35 cellular contexts compared by ENCODE assay signal in the genomic region with DNA sequence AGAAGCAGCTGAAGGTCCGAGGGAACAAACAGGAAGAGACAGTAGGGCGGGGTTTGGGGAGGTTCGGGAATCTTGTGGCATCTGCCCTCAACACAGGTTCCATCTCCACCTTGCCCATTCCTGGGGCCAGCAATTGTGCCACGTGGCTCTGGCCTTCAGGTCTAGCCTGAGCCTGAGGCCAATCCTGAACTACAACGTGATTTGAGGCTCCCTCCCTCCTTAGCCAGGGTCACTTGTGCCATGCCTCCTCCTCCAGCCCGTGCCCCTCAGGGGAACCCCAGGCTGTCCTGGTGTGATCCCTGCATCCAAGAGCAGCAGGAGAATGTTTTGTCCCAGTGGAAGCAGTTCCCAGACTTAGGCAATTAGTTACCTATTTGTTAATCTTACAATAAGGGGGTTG. TPM values are rescaled to one million over a fixed set of nuclear protein-coding genes. Genes with fewer than 3 reads are reported as not detected.
"Had no signal": no experiment of that assay in that cellular context is flagged by ENCODE, and none has a peak within 500 bp of the region (broad histone marks: within the 10 kb centered on the region; RNA-seq: fewer than 3 reads in every experiment).

No MANE protein-coding gene starts in this region.

- H3K27ac Mint-ChIP-seq: activated CD4-positive, alpha-beta memory T cell treated with anti-CD3 and anti-CD28 coated beads, Interleukin-2, amount 10 ng/mL, durations not matched to agents 7 days and 5 days; activated naive CD8-positive, alpha-beta T cell treated with anti-CD3 and anti-CD28 coated beads for 36 hours; activated T-cell treated with anti-CD3 and anti-CD28 coated beads, Interleukin-2, amount 50 U/mL, for 72 hours; activated T-helper 17 cell treated with anti-CD3 and anti-CD28 coated beads, Interleukin-2, amount 50 U/mL, for 72 hours had no signal

- DNase-seq: activated CD4-positive, alpha-beta memory T cell treated with anti-CD3 and anti-CD28 coated beads, Interleukin-2, amount 10 ng/mL, durations not matched to agents 7 days and 5 days; activated CD4-positive, alpha-beta T cell treated with anti-CD3 and anti-CD28 coated beads for 1 hour; activated CD4-positive, alpha-beta T cell treated with anti-CD3 and anti-CD28 coated beads for 48 hours; activated CD4-positive, CD25-positive, alpha-beta regulatory T cell; activated effector memory CD4-positive, alpha-beta T cell treated with anti-CD3 and anti-CD28 coated beads, Interleukin-2, amount 50 U/mL, for 16 hours; activated naive CD4-positive, alpha-beta T cell; activated naive CD4-positive, alpha-beta T cell treated with anti-CD3 and anti-CD28 coated beads, Interleukin-2, amount 50 U/mL, for 16 hours; activated naive CD8-positive, alpha-beta T cell treated with anti-CD3 and anti-CD28 coated beads for 36 hours; activated T-cell treated with anti-CD3 and anti-CD28 coated beads, Interleukin-2, amount 50 U/mL, for 1 hour; activated T-cell treated with anti-CD3 and anti-CD28 coated beads, Interleukin-2, amount 50 U/mL, for 72 hours; amniotic stem cell; aorta; brain microvascular endothelial cell; central memory CD4-positive, alpha-beta T cell; MM.1S; NCI-H1092 treated with DMSO at 0.1 percent for 48 hours; NCI-H1417; NCI-H146; NCI-H187; NCI-H2029 treated with DMSO at 0.1 percent for 48 hours; NCI-H2107; NCI-H2171; NCI-H510A; NCI-H526; NCI-H748 treated with DMSO at 0.1 percent for 48 hours; Right ventricle myocardium superior; SW 1271; T1000; WERI-Rb-1 had no signal

- H3K27me3 ChIP-seq: brain microvascular endothelial cell had no signal

- H3K9me3 Mint-ChIP-seq: activated CD4-positive, alpha-beta memory T cell treated with anti-CD3 and anti-CD28 coated beads, Interleukin-2, amount 10 ng/mL, durations not matched to agents 7 days and 5 days; activated naive CD8-positive, alpha-beta T cell treated with anti-CD3 and anti-CD28 coated beads for 36 hours; activated T-cell treated with anti-CD3 and anti-CD28 coated beads, Interleukin-2, amount 50 U/mL, for 72 hours; activated T-helper 17 cell treated with anti-CD3 and anti-CD28 coated beads, Interleukin-2, amount 50 U/mL, for 72 hours had no signal

- ATAC-seq: activated T-cell treated with anti-CD3 and anti-CD28 coated beads, Interleukin-2, amount 50 U/mL, for 72 hours; activated T-helper 17 cell treated with anti-CD3 and anti-CD28 coated beads, Interleukin-2, amount 50 U/mL, for 72 hours had no signal

- H3K4me2 ChIP-seq: KMS-11 had no signal

- H3K36me3 ChIP-seq: brain microvascular endothelial cell, WERI-Rb-1 had no signal

- H3K27me3 Mint-ChIP-seq: activated T-helper 17 cell treated with anti-CD3 and anti-CD28 coated beads, Interleukin-2, amount 50 U/mL, for 72 hours had no signal

- H3K36me3 Mint-ChIP-seq: activated naive CD8-positive, alpha-beta T cell treated with anti-CD3 and anti-CD28 coated beads for 36 hours had no signal

- H3K27ac ChIP-seq: brain microvascular endothelial cell, KMS-11, WERI-Rb-1 had no signal

- H3K9ac ChIP-seq: KMS-11 had no signal

- H3K4me3 Mint-ChIP-seq: activated CD4-positive, alpha-beta memory T cell treated with anti-CD3 and anti-CD28 coated beads, Interleukin-2, amount 10 ng/mL, durations not matched to agents 7 days and 5 days; activated naive CD8-positive, alpha-beta T cell treated with anti-CD3 and anti-CD28 coated beads for 36 hours; activated T-cell treated with anti-CD3 and anti-CD28 coated beads, Interleukin-2, amount 50 U/mL, for 72 hours; activated T-helper 17 cell treated with anti-CD3 and anti-CD28 coated beads, Interleukin-2, amount 50 U/mL, for 72 hours had no signal

- H3K4me1 Mint-ChIP-seq: activated naive CD8-positive, alpha-beta T cell treated with anti-CD3 and anti-CD28 coated beads for 36 hours; activated T-helper 17 cell treated with anti-CD3 and anti-CD28 coated beads, Interleukin-2, amount 50 U/mL, for 72 hours had no signal

RNA-seq across cellular contexts. Expression of a gene that starts 3.0 kb away (rescaled TPM):
- total RNA-seq: activated CD4-positive, alpha-beta memory T cell treated with anti-CD3 and anti-CD28 coated beads, Interleukin-2, amount 10 ng/mL, durations not matched to agents 7 days and 5 days; activated CD8-positive, alpha-beta memory T cell treated with anti-CD3 and anti-CD28 coated beads for 36 hours; activated naive CD8-positive, alpha-beta T cell treated with anti-CD3 and anti-CD28 coated beads for 36 hours; activated T-cell treated with anti-CD3 and anti-CD28 coated beads, Interleukin-2, amount 50 U/mL, for 72 hours; activated T-helper 17 cell treated with anti-CD3 and anti-CD28 coated beads, Interleukin-2, amount 50 U/mL, for 72 hours; aorta; LHCN-M2; Right ventricle myocardium superior; T-helper 1 cell treated with Interleukin-12 subunit alpha and Interleukin-12 subunit beta and Interleukin-4 antibody, amounts not matched to agents 30 ng/mL and 1 ng/mL, for 36 hours; T-helper 2 cell treated with Interferon-gamma antibody and Interleukin-4, amounts not matched to agents 100 ng/mL and 5 ng/mL, for 36 hours had no signal
- polyA plus RNA-seq: aorta had no signal

RNA-seq across cellular contexts. Expression of a gene that starts 34.4 kb away (rescaled TPM):
- total RNA-seq: activated CD4-positive, alpha-beta memory T cell treated with anti-CD3 and anti-CD28 coated beads, Interleukin-2, amount 10 ng/mL, durations not matched to agents 7 days and 5 days; activated CD8-positive, alpha-beta memory T cell treated with anti-CD3 and anti-CD28 coated beads for 36 hours; activated naive CD8-positive, alpha-beta T cell treated with anti-CD3 and anti-CD28 coated beads for 36 hours; activated T-cell treated with anti-CD3 and anti-CD28 coated beads, Interleukin-2, amount 50 U/mL, for 72 hours; activated T-helper 17 cell treated with anti-CD3 and anti-CD28 coated beads, Interleukin-2, amount 50 U/mL, for 72 hours; aorta; LHCN-M2; Right ventricle myocardium superior; T-helper 1 cell treated with Interleukin-12 subunit alpha and Interleukin-12 subunit beta and Interleukin-4 antibody, amounts not matched to agents 30 ng/mL and 1 ng/mL, for 36 hours; T-helper 2 cell treated with Interferon-gamma antibody and Interleukin-4, amounts not matched to agents 100 ng/mL and 5 ng/mL, for 36 hours had no signal
- polyA plus RNA-seq: aorta had no signal

RNA-seq across cellular contexts. Expression of a gene that starts 35.1 kb away (rescaled TPM):
- total RNA-seq: activated T-helper 17 cell treated with anti-CD3 and anti-CD28 coated beads, Interleukin-2, amount 50 U/mL, for 72 hours had no signal
